15 cellular contexts compared by ENCODE assay signal in genomic region chr9:72254881-72255545, GRCh38.
"Had no signal": no experiment of that assay in that cellular context is flagged by ENCODE, and none has a peak within 500 bp of the region (broad histone marks: within the 10 kb centered on the region; RNA-seq: fewer than 3 reads in every experiment).

No MANE protein-coding gene starts in this region.

- H3K36me3 Mint-ChIP-seq: immature natural killer cell, mesothelial cell of epicardium had no signal

- H3K4me3 ChIP-seq: adrenal gland, body of pancreas, lower lobe of right lung, stomach, thyroid gland had no signal

- H3K36me3 ChIP-seq: adrenal gland, lower lobe of right lung, stomach, thyroid gland had no signal

- H3K79me2 ChIP-seq: parathyroid adenoma had no signal

- H3K4me1 Mint-ChIP-seq: immature natural killer cell, WTC11 had no signal

- H3K4me3 Mint-ChIP-seq: immature natural killer cell, mesothelial cell of epicardium, WTC11 had no signal

- ATAC-seq: body of pancreas, left cardiac atrium, lower lobe of right lung, right cardiac atrium, WTC11 had no signal

- DNase-seq: activated CD4-positive, alpha-beta T cell treated with anti-CD3 and anti-CD28 coated beads for 48 hours; activated naive CD4-positive, alpha-beta T cell treated with anti-CD3 and anti-CD28 coated beads, Interleukin-2, amount 50 U/mL, for 16 hours; body of pancreas; dermis blood vessel endothelial cell; immature natural killer cell; left cardiac atrium; lower lobe of right lung; right cardiac atrium; small intestine; stomach; thyroid gland had no signal

- H3K27ac Mint-ChIP-seq: immature natural killer cell, mesothelial cell of epicardium, WTC11 had no signal

- H2AFZ ChIP-seq: parathyroid adenoma had no signal

- H3K27me3 ChIP-seq: body of pancreas, thyroid gland had no signal

- H3K4me1 ChIP-seq: adrenal gland, body of pancreas, lower lobe of right lung, parathyroid adenoma, stomach, thyroid gland had no signal

- H3K27ac ChIP-seq: adrenal gland, body of pancreas, lower lobe of right lung, parathyroid adenoma, stomach, thyroid gland had no signal

- H3K9me3 Mint-ChIP-seq: immature natural killer cell, mesothelial cell of epicardium had no signal
